Comparison of ENCODE assay signal across 1 cellular context in the genomic region with DNA sequence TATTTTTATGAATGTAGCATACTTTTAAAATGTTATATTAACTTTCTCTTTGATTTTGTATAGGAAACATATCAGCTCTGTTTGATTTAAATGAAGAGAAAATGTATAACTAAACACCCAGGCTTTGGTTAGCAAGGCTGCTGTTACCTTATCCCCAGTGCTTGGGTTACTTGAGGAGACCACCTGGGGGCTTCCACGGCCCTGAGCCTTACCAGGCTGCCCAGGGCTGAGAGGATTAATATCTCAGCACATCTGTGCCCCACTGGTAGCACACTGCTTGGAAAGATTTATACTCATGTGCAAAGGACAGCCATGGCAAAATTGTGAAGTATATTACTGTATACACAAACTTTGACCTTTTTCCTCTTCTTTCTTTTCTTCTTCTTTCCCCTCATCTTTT.
TF ChIP-seq lines count a peak whose summit lies in the region.

No MANE protein-coding gene starts in this region.

TF ChIP-seq in GM23338, 12 proteins besides CTCF, POLR2A, EP300 and RAD21 (continued from another document):
- TF ChIP-seq, protein P1, sequence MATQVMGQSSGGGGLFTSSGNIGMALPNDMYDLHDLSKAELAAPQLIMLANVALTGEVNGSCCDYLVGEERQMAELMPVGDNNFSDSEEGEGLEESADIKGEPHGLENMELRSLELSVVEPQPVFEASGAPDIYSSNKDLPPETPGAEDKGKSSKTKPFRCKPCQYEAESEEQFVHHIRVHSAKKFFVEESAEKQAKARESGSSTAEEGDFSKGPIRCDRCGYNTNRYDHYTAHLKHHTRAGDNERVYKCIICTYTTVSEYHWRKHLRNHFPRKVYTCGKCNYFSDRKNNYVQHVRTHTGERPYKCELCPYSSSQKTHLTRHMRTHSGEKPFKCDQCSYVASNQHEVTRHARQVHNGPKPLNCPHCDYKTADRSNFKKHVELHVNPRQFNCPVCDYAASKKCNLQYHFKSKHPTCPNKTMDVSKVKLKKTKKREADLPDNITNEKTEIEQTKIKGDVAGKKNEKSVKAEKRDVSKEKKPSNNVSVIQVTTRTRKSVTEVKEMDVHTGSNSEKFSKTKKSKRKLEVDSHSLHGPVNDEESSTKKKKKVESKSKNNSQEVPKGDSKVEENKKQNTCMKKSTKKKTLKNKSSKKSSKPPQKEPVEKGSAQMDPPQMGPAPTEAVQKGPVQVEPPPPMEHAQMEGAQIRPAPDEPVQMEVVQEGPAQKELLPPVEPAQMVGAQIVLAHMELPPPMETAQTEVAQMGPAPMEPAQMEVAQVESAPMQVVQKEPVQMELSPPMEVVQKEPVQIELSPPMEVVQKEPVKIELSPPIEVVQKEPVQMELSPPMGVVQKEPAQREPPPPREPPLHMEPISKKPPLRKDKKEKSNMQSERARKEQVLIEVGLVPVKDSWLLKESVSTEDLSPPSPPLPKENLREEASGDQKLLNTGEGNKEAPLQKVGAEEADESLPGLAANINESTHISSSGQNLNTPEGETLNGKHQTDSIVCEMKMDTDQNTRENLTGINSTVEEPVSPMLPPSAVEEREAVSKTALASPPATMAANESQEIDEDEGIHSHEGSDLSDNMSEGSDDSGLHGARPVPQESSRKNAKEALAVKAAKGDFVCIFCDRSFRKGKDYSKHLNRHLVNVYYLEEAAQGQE (IDR thresholded peaks at IDR 0.05; ENCODE audit: unreplicated experiment) = no peak
- TF ChIP-seq CREB1 (CRISPR knock-in tag; IDR thresholded peaks at IDR 0.05; ENCODE audit: low read depth) (no peak), ZNF331 (CRISPR knock-in tag; IDR thresholded peaks at IDR 0.05; ENCODE audit: low read depth) (no peak), STAT1 (IDR thresholded peaks at IDR 0.05; ENCODE audit: unreplicated experiment) (no peak), ETS1 (IDR thresholded peaks at IDR 0.05) (no peak)
